Comparison of ENCODE assay signal across 16 cellular contexts in the genomic region with DNA sequence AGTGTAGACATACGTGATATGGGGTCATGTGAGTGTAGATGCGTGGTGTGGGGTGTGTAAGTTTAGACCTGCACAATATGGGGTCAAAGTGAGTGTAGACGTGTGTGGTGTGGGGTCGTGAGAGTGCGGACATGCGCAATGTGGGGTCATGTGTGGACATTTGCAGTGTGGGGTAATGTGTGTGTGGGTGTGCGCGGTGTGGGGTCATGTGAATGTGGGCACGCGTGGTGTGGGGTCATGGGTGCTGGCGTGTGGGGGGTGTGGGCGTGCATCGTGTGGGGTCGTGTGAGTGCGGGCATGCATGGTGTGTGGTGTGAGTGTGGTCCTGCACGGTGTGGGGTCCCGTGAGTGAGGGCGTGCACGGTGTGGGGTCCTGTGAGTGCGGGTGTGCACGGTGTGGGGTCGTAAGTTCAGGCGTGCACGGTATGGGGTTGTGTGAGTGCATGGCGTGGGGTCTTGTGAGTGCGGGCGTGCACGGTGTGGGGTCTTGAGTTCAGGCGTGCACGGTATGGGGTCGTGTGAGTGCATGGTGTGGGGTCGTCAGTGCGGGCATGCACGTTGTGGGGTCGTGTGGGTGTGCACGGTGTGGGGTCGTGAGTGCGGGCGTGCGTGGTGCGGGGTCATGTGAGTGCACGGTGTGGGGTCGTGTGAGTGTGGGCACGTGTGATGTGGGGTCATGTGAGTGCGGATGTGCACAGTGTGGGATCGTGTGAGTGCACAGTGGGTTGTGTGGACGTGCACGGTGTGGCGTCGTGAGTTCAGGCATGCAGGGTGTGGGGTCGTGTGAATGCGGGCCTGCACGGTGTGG.
"Had no signal": no experiment of that assay in that cellular context is flagged by ENCODE, and none has a peak within 500 bp of the region (broad histone marks: within the 10 kb centered on the region; RNA-seq: fewer than 3 reads in every experiment).

No MANE protein-coding gene starts in this region.

- H3K4me3 Mint-ChIP-seq: activated naive CD8-positive, alpha-beta T cell treated with anti-CD3 and anti-CD28 coated beads for 36 hours; activated T-cell treated with anti-CD3 and anti-CD28 coated beads, Interleukin-2, amount 50 U/mL, for 24 hours had no signal

- H3K27ac ChIP-seq: breast epithelium, dorsolateral prefrontal cortex, esophagus squamous epithelium, left lung, psoas muscle, stomach, thoracic aorta, vagina had no signal

- H3K27me3 ChIP-seq: breast epithelium, dorsolateral prefrontal cortex, esophagus squamous epithelium, left lung, stomach, vagina had no signal

- DNase-seq: activated CD4-positive, alpha-beta T cell treated with anti-CD3 and anti-CD28 coated beads, Interleukin-2, amount 50 U/mL, for 4 hours; activated effector memory CD4-positive, alpha-beta T cell treated with anti-CD3 and anti-CD28 coated beads, Interleukin-2, amount 50 U/mL, for 16 hours; activated naive CD8-positive, alpha-beta T cell treated with anti-CD3 and anti-CD28 coated beads for 36 hours; activated T-cell treated with anti-CD3 and anti-CD28 coated beads, Interleukin-2, amount 50 U/mL, for 24 hours; dorsolateral prefrontal cortex; esophagus squamous epithelium; foreskin fibroblast; islet precursor cell; left lung; nucleus accumbens; psoas muscle; stimulated activated CD4-positive, alpha-beta T cell treated with anti-CD3 and anti-CD28 coated beads, Interleukin-12 subunit alpha, Interleukin-12 subunit beta, amount 100 ng/mL, for 4 hours; stomach had no signal

- H3K27me3 Mint-ChIP-seq: activated naive CD8-positive, alpha-beta T cell treated with anti-CD3 and anti-CD28 coated beads for 36 hours; activated T-cell treated with anti-CD3 and anti-CD28 coated beads, Interleukin-2, amount 50 U/mL, for 24 hours had no signal

- H3K27ac Mint-ChIP-seq: activated naive CD8-positive, alpha-beta T cell treated with anti-CD3 and anti-CD28 coated beads for 36 hours; activated T-cell treated with anti-CD3 and anti-CD28 coated beads, Interleukin-2, amount 50 U/mL, for 24 hours had no signal

- H3K9me3 Mint-ChIP-seq: activated naive CD8-positive, alpha-beta T cell treated with anti-CD3 and anti-CD28 coated beads for 36 hours; activated T-cell treated with anti-CD3 and anti-CD28 coated beads, Interleukin-2, amount 50 U/mL, for 24 hours had no signal

- H3K36me3 ChIP-seq: breast epithelium had no signal

- H3K4me1 ChIP-seq: breast epithelium, left lung, stomach, vagina had no signal

- H3K4me3 ChIP-seq: breast epithelium, dorsolateral prefrontal cortex, esophagus squamous epithelium, left lung, psoas muscle, stomach, thoracic aorta, vagina had no signal

- H3K9me3 ChIP-seq: breast epithelium, esophagus squamous epithelium, left lung, psoas muscle, stomach, thoracic aorta, vagina had no signal

- ATAC-seq: left lung had no signal
